In genomic region chr7:152076940-152077933, GRCh38 we compare ENCODE assay signal across 15 cellular contexts. TPM values are rescaled to one million over a fixed set of nuclear protein-coding genes. Genes with fewer than 3 reads are reported as not detected.
DNase-seq lines count a peak whose midpoint lies in the region; ATAC-seq and TF ChIP-seq lines count a peak whose summit lies in the region.
"Had no signal": no experiment of that assay in that cellular context is flagged by ENCODE, and none has a peak within 500 bp of the region (broad histone marks: within the 10 kb centered on the region; RNA-seq: fewer than 3 reads in every experiment).

No MANE protein-coding gene starts in this region.

- peaks cover 60% of the 10 kb centered on the region for H3K4me1 Mint-ChIP-seq in nephron progenitor cell

- H3K4me3 Mint-ChIP-seq in nephron progenitor cell = no peak overlapping the region
- H3K4me3 Mint-ChIP-seq: CD14-positive monocyte had no signal

- no peaks in the 10 kb centered on the region for H3K9me3 ChIP-seq in Panc1 (ENCODE audit: control insufficient read depth, insufficient read depth, low read depth, low read length)
- no peaks in the 10 kb centered on the region for H3K9me3 ChIP-seq in PC-9 (ENCODE audit: insufficient read depth, low read depth)

- CTCF ChIA-PET in Panc1 (lab: Charles Lee) = interaction anchor here (0.6 to 0.7 kb wide), 2 partner anchors 9 to 49 kb away, joined by 4 to 5 read pairs; no protein-coding TSS in a partner anchor
- CTCF ChIA-PET in PC-9 (lab: Charles Lee) = no interaction called here

- peak overlapping the region; percentile 47 for H3K27ac Mint-ChIP-seq in nephron progenitor cell
- H3K27ac Mint-ChIP-seq: progenitor cell of endocrine pancreas had no signal

- BruUV-seq in Panc1 (replicated peaks; lab: Mats Ljungman, UMichigan) (no TSS peak), PC-9 (replicated peaks; lab: Mats Ljungman, UMichigan) (no TSS peak)

- no peak overlapping the region for H3K27ac ChIP-seq in Panc1 (ENCODE audit: low read length)
- peak overlapping the region; percentile 14 for H3K27ac ChIP-seq in epithelial cell of prostate
- no peak overlapping the region for H3K27ac ChIP-seq in PC-9

- TF ChIP-seq CTCF in Panc1 (IDR thresholded peaks at IDR 0.05) (no peak), nephron progenitor cell (IDR thresholded peaks at IDR 0.05) (no peak), PC-9 (conservative IDR thresholded peaks at IDR 0.05) (no peak)

- ATAC-seq in Panc1 (0 out of 2 replicates have a peak, but pooled peaks have one; percentile 6), HG02885 (IDR thresholded peaks at IDR 0.05; ENCODE audit: poor library complexity, unreplicated experiment) (no peak), GM19351 (IDR thresholded peaks at IDR 0.05; ENCODE audit: unreplicated experiment) (no peak)
- ATAC-seq: activated naive CD4-positive, alpha-beta T cell treated with anti-CD3 and anti-CD28 coated beads, Interleukin-2, amount 50 U/mL, for 72 hours had no signal

- no peaks in the 10 kb centered on the region for H3F3A ChIP-seq in PC-9 (ENCODE audit: insufficient read depth, low read depth)

- H3K4me1 ChIP-seq in Panc1 (ENCODE audit: control insufficient read depth, insufficient read depth, low read length) (peaks cover 36% of the 10 kb centered on the region), PC-9 (replicated peaks; ENCODE audit: insufficient read depth) (0 out of 2 replicates have a peak, but pooled peaks cover 5% of the 10 kb centered on the region)

- no peaks in the 10 kb centered on the region for H3K9me3 Mint-ChIP-seq in nephron progenitor cell
- H3K9me3 Mint-ChIP-seq: activated naive CD4-positive, alpha-beta T cell treated with anti-CD3 and anti-CD28 coated beads, Interleukin-2, amount 50 U/mL, for 72 hours; CD14-positive monocyte had no signal

- no peak overlapping the region for H2AFZ ChIP-seq in PC-9

- no peaks in the 10 kb centered on the region for H3K36me3 ChIP-seq in Panc1 (ENCODE audit: control insufficient read depth, insufficient read depth, low read length)
- no peaks in the 10 kb centered on the region for H3K36me3 ChIP-seq in PC-9 (ENCODE audit: low read depth)

- intact Hi-C loops in Panc1 (cut with micrococcal nuclease; ENCODE audit: unreplicated experiment) (no loop called here), PC-9 (cut with micrococcal nuclease; ENCODE audit: unreplicated experiment) (no loop called here)

- no peaks in the 10 kb centered on the region for H3K27me3 ChIP-seq in Panc1 (ENCODE audit: control insufficient read depth, insufficient read depth, low read length)
- H3K27me3 ChIP-seq in PC-9 (ENCODE audit: insufficient read depth, low read depth) = no peaks in the 10 kb centered on the region

- peaks cover 5% of the 10 kb centered on the region for H3K36me3 Mint-ChIP-seq in nephron progenitor cell (ENCODE audit: low read depth)

- in situ Hi-C loops in Panc1 (cut with HindIII; ENCODE audit: low pct_unique_long_range_greater_than_20kb, low sequenced_read_pairs) = no loop called here

- H3K9me2 ChIP-seq in PC-9 (ENCODE audit: insufficient read depth) = no peaks in the 10 kb centered on the region

- H4K20me1 ChIP-seq in PC-9 (ENCODE audit: insufficient read depth) = no peaks in the 10 kb centered on the region

- H3K27me3 Mint-ChIP-seq in nephron progenitor cell (ENCODE audit: low read depth, poor library complexity) = no peaks in the 10 kb centered on the region
- H3K27me3 Mint-ChIP-seq: progenitor cell of endocrine pancreas had no signal

- no peak overlapping the region for H3K4me2 ChIP-seq in PC-9

- peak; percentile 49 for DNase-seq in ELF-1 (ENCODE audit: low read depth, low spot score)
- DNase-seq in Panc1 (ENCODE audit: low read depth, low spot score) = no peak
- DNase-seq in epithelial cell of prostate (ENCODE audit: low read depth, low spot score) = peak; percentile 44
- no peak for DNase-seq in nephron progenitor cell
- DNase-seq in PC-9 = no peak
- no peak for DNase-seq in activated CD4-positive, alpha-beta T cell treated with anti-CD3 and anti-CD28 coated beads, Interleukin-2, amount 50 U/mL, for 4 hours
- DNase-seq: activated CD8-positive, alpha-beta memory T cell treated with anti-CD3 and anti-CD28 coated beads, Interleukin-2, amount 50 U/mL, for 4 hours; cortex of kidney; KG1; NCI-H2081 had no signal

- POLR2A ChIA-PET in Panc1 (lab: Charles Lee) (interaction anchor here (0.6 kb wide), 1 partner anchor 415 kb away, joined by 4 read pairs; no protein-coding TSS in a partner anchor), PC-9 (lab: Charles Lee; ENCODE audit: unreplicated experiment) (no interaction called here)

- H3K4me3 ChIP-seq in Panc1 (ENCODE audit: low read depth in 2 of 2, low read length in 2 of 2) (no peak overlapping the region), PC-9 (no peak overlapping the region)

- no peaks in the 10 kb centered on the region for H3K79me2 ChIP-seq in PC-9 (ENCODE audit: low read depth)

RNA-seq across cellular contexts. Expression of gene GALNT11, which starts 51.8 kb away (rescaled TPM):
- total RNA-seq in Panc1 (2021; ENCODE audit: unreplicated experiment) = 48.7 TPM
- 38.5 TPM for polyA plus RNA-seq in Panc1 (2012; ENCODE audit: insufficient read length)
- total RNA-seq in PC-9 (2021) = 26.3 and 28.8 TPM in 2 replicates

Comparison
In these comparisons a context has a peak if more than half of its experiments do, and no peak if none do; other contexts are left out.
1. DNase-seq: peak in ELF-1 (single experiment) and epithelial cell of prostate (single experiment); none in Panc1 (single experiment), nephron progenitor cell (single experiment), PC-9 (0 of 2) and activated CD4-positive, alpha-beta T cell treated with anti-CD3 and anti-CD28 coated beads, Interleukin-2, amount 50 U/mL, for 4 hours (0 of 2).